21 cellular contexts compared by ENCODE assay signal in the genomic region with DNA sequence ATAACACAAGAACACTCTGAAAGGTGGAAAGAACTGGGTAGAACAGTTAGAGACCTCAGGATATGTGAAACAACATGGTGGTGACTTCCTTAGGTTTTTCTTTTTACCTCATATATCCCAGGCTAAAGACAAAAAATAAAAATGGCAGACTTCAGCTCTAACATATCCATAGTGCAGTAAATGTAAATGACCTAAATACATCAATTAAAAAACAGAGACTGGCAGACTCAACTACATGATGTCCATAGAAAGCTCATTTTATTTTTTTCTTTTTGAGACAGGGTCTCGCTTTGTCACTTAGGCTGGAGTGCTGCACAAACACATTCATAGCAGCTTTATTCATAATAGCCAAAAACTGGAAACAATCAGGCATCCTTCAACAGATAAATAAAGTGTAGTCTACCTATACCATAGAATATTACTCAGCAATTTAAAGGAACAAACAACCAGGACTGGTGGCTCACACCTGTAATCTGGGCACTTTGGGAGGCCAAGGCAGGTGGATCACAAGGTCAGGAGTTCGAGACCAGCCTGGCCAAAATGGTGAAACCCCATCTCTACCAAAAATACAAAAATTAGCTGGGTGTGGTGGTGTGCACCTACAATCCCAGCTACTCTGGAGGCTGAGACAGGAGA. TPM values are rescaled to one million over a fixed set of nuclear protein-coding genes. Genes with fewer than 3 reads are reported as not detected.
DNase-seq lines count a peak whose midpoint lies in the region; ATAC-seq and TF ChIP-seq lines count a peak whose summit lies in the region.
"Had no signal": no experiment of that assay in that cellular context is flagged by ENCODE, and none has a peak within 500 bp of the region (broad histone marks: within the 10 kb centered on the region; RNA-seq: fewer than 3 reads in every experiment).

No MANE protein-coding gene starts in this region.

- no peak overlapping the region for H3K27ac ChIP-seq in CD8-positive, alpha-beta T cell (ENCODE audit: low read depth, low read length)
- H3K27ac ChIP-seq: 22Rv1, body of pancreas, stomach had no signal

- ATAC-seq in CD8-positive, alpha-beta T cell, result no peak
- ATAC-seq in naive B cell (ENCODE audit: low read depth in 2 of 2) (no peak), GM18858 (IDR thresholded peaks at IDR 0.05; ENCODE audit: unreplicated experiment) (no peak)
- ATAC-seq: body of pancreas, heart right ventricle, left ventricle myocardium superior, right cardiac atrium, T-cell had no signal

- no peak overlapping the region for H3K4me3 ChIP-seq in CD8-positive, alpha-beta T cell (ENCODE audit: low read depth, low read length)
- H3K4me3 ChIP-seq: body of pancreas, heart right ventricle, stomach had no signal

- no peaks in the 10 kb centered on the region for H3K27me3 ChIP-seq in CD8-positive, alpha-beta T cell (ENCODE audit: insufficient read depth, low read length)
- H3K27me3 ChIP-seq: BE2C, body of pancreas, heart right ventricle, stomach had no signal

- H3K4me1 Mint-ChIP-seq in T-helper 1 cell treated with Interleukin-12 subunit alpha and Interleukin-12 subunit beta and Interleukin-4 antibody, amounts not matched to agents 30 μg/mL and 1 μg/mL, for 36 hours (ENCODE audit: low read depth), result peaks cover 36% of the 10 kb centered on the region
- H3K4me1 Mint-ChIP-seq in CD8-positive, alpha-beta T cell (ENCODE audit: low read depth), result peaks cover 58% of the 10 kb centered on the region
- peaks cover 73% of the 10 kb centered on the region for H3K4me1 Mint-ChIP-seq in activated naive CD8-positive, alpha-beta T cell (ENCODE audit: low read depth)
- peaks cover 39 to 77% (median 52%) of the 10 kb centered on the region in 3 donors for H3K4me1 Mint-ChIP-seq in naive B cell

- CTCF ChIA-PET in CD8-positive, alpha-beta T cell (lab: Charles Lee), result interaction anchor here (1.2 to 1.5 kb wide), 2 partner anchors 16 to 29 kb away, joined by 3 to 5 read pairs; no protein-coding TSS in a partner anchor

- POLR2A ChIA-PET in CD8-positive, alpha-beta T cell (lab: Charles Lee), result no interaction called here

- peaks cover 25% of the 10 kb centered on the region for H3K36me3 Mint-ChIP-seq in T-helper 1 cell treated with Interleukin-12 subunit alpha and Interleukin-12 subunit beta and Interleukin-4 antibody, amounts not matched to agents 30 μg/mL and 1 μg/mL, for 36 hours (ENCODE audit: low read depth)
- H3K36me3 Mint-ChIP-seq in CD8-positive, alpha-beta T cell, result peaks cover 36% of the 10 kb centered on the region
- H3K36me3 Mint-ChIP-seq in activated naive CD8-positive, alpha-beta T cell, result peaks cover 14% of the 10 kb centered on the region
- peaks cover 4 to 18% of the 10 kb centered on the region in 2 donors for H3K36me3 Mint-ChIP-seq in naive B cell

- H3K4me1 ChIP-seq in CD8-positive, alpha-beta T cell (ENCODE audit: insufficient read depth, low read length), result peaks cover 11% of the 10 kb centered on the region

- no peaks in the 10 kb centered on the region for H3K9me3 ChIP-seq in CD8-positive, alpha-beta T cell (ENCODE audit: low read length)
- H3K9me3 ChIP-seq: BE2C, body of pancreas, stomach had no signal

- H3K4me3 Mint-ChIP-seq in T-helper 1 cell treated with Interleukin-12 subunit alpha and Interleukin-12 subunit beta and Interleukin-4 antibody, amounts not matched to agents 30 μg/mL and 1 μg/mL, for 36 hours, result peak overlapping the region; percentile 7
- H3K4me3 Mint-ChIP-seq in CD8-positive, alpha-beta T cell, result no peak overlapping the region
- peak overlapping the region; percentile 15 for H3K4me3 Mint-ChIP-seq in activated naive CD8-positive, alpha-beta T cell
- H3K4me3 Mint-ChIP-seq in naive B cell, result peak overlapping the region in 1 of 8 donors; percentile 40
- H3K4me3 Mint-ChIP-seq: immature natural killer cell, T-cell had no signal

- peaks cover 5% of the 10 kb centered on the region for H3K9me3 Mint-ChIP-seq in T-helper 1 cell treated with Interleukin-12 subunit alpha and Interleukin-12 subunit beta and Interleukin-4 antibody, amounts not matched to agents 30 μg/mL and 1 μg/mL, for 36 hours
- no peaks in the 10 kb centered on the region for H3K9me3 Mint-ChIP-seq in CD8-positive, alpha-beta T cell
- peaks cover 5% of the 10 kb centered on the region for H3K9me3 Mint-ChIP-seq in activated naive CD8-positive, alpha-beta T cell (ENCODE audit: low read depth)
- peaks cover 0 to 2% (median 0%) of the 10 kb centered on the region in 7 donors for H3K9me3 Mint-ChIP-seq in naive B cell
- H3K9me3 Mint-ChIP-seq: immature natural killer cell, T-cell had no signal

- no peaks in the 10 kb centered on the region for H3K36me3 ChIP-seq in CD8-positive, alpha-beta T cell (ENCODE audit: insufficient read depth, low read length)

- H3K27me3 Mint-ChIP-seq in T-helper 1 cell treated with Interleukin-12 subunit alpha and Interleukin-12 subunit beta and Interleukin-4 antibody, amounts not matched to agents 30 μg/mL and 1 μg/mL, for 36 hours (ENCODE audit: low read depth), result no peaks in the 10 kb centered on the region
- H3K27me3 Mint-ChIP-seq in CD8-positive, alpha-beta T cell (ENCODE audit: low read depth), result no peaks in the 10 kb centered on the region
- H3K27me3 Mint-ChIP-seq in activated naive CD8-positive, alpha-beta T cell, result no peaks in the 10 kb centered on the region
- no peaks in the 10 kb centered on the region for H3K27me3 Mint-ChIP-seq in naive B cell
- H3K27me3 Mint-ChIP-seq: T-cell had no signal

- no peak for TF ChIP-seq CTCF in CD8-positive, alpha-beta T cell (IDR thresholded peaks at IDR 0.05)

- peak overlapping the region; percentile 54 for H3K27ac Mint-ChIP-seq in T-helper 1 cell treated with Interleukin-12 subunit alpha and Interleukin-12 subunit beta and Interleukin-4 antibody, amounts not matched to agents 30 μg/mL and 1 μg/mL, for 36 hours
- H3K27ac Mint-ChIP-seq in CD8-positive, alpha-beta T cell, result peak overlapping the region; percentile 21
- H3K27ac Mint-ChIP-seq in activated naive CD8-positive, alpha-beta T cell, result peak overlapping the region; percentile 81
- peak overlapping the region in 4 of 6 donors; percentile 31 to 69 (median 44) for H3K27ac Mint-ChIP-seq in naive B cell

- intact Hi-C loops in CD8-positive, alpha-beta T cell (cut with DNase I, micrococcal nuclease), result loop anchor here (10.0 kb wide), 2 partner anchors 771 to 1099 kb away; a partner anchor contains a TSS

- DNase-seq in T-helper 1 cell (no peak), naive B cell (no peak), NCI-H1092 treated with DMSO at 0.1 percent for 48 hours (lab: John Stamatoyannopoulos, UW) (no peak), cerebellum (ENCODE audit: low spot score) (no peak)
- no peak for DNase-seq in CD8-positive, alpha-beta T cell
- DNase-seq: activated gamma-delta T cell, BE2C, body of pancreas, cortex of kidney, heart right ventricle, immature natural killer cell, left ventricle myocardium superior, NCI-H146, right cardiac atrium, SIG-M5, stomach, T-cell had no signal

RNA-seq across cellular contexts. Expression of a gene that starts 4.8 kb away (rescaled TPM):
- 10 to 100 TPM; 12.4 to 13.0 TPM for total RNA-seq in CD8-positive, alpha-beta T cell
- 10 to 100 TPM; 37.2 to 44.3 (median 41.2) TPM for polyA plus RNA-seq in naive B cell (ENCODE audit: low read depth in 6 of 6)
- 35.7 TPM for total RNA-seq in cerebellum

RNA-seq across cellular contexts. Expression of a gene that starts 41.2 kb away (rescaled TPM):
- 10 to 100 TPM; 68.1 to 71.1 TPM for total RNA-seq in CD8-positive, alpha-beta T cell
- polyA plus RNA-seq in naive B cell (ENCODE audit: low read depth in 6 of 6), result 10 to 100 TPM; 76.4 to 88.7 (median 79.2) TPM
- total RNA-seq in cerebellum, result 123 TPM

Comparison
In these comparisons a context has a peak if more than half of its experiments do, and no peak if none do; other contexts are left out.
1. H3K27ac Mint-ChIP-seq: peak in every context shown above with its lines; median percentile 81 in activated naive CD8-positive, alpha-beta T cell; 54 in T-helper 1 cell treated with Interleukin-12 subunit alpha and Interleukin-12 subunit beta and Interleukin-4 antibody, amounts not matched to agents 30 μg/mL and 1 μg/mL, for 36 hours; 44 in naive B cell; 21 in CD8-positive, alpha-beta T cell.